Comparison of ENCODE assay signal across 8 cellular contexts in genomic region chr11:86245369-86246292, GRCh38. TPM values are rescaled to one million over a fixed set of nuclear protein-coding genes. Genes with fewer than 3 reads are reported as not detected.
DNase-seq lines count a peak whose midpoint lies in the region; ATAC-seq and TF ChIP-seq lines count a peak whose summit lies in the region.

No MANE protein-coding gene starts in this region.

- CTCF ChIA-PET in activated CD8-positive, alpha-beta memory T cell treated with anti-CD3 and anti-CD28 coated beads, Interleukin-2, amount 10 ng/mL, durations not matched to agents 7 days and 5 days (lab: Charles Lee) = interaction anchor here (0.8 to 2.8 kb wide), 4 partner anchors 42 to 562 kb away, joined by 3 to 10 read pairs (median 3); no protein-coding TSS in a partner anchor

- H3K27ac Mint-ChIP-seq in activated CD8-positive, alpha-beta memory T cell treated with anti-CD3 and anti-CD28 coated beads, Interleukin-2, amount 10 ng/mL, durations not matched to agents 7 days and 5 days = no peak overlapping the region

- H3K27me3 ChIP-seq in BE2C = peaks cover 19% of the 10 kb centered on the region

- DNase-seq in BE2C (peak; percentile 14), M059J (ENCODE audit: low read depth) (peak; percentile 14), germinal center (ENCODE audit: low spot score) (peak; percentile 22), retinal pigment epithelial cell (ENCODE audit: low read depth) (no peak), NCI-H1436 (lab: John Stamatoyannopoulos, UW) (no peak)
- DNase-seq in activated CD8-positive, alpha-beta memory T cell treated with anti-CD3 and anti-CD28 coated beads, Interleukin-2, amount 10 ng/mL, durations not matched to agents 7 days and 5 days = peak; percentile 54

- no peaks in the 10 kb centered on the region; the same call in none of the 2 replicates for H3K4me1 ChIP-seq in BE2C

- peaks cover 52% of the 10 kb centered on the region for H3K4me1 Mint-ChIP-seq in activated CD8-positive, alpha-beta memory T cell treated with anti-CD3 and anti-CD28 coated beads, Interleukin-2, amount 10 ng/mL, durations not matched to agents 7 days and 5 days

- no peaks in the 10 kb centered on the region for H3K9me3 ChIP-seq in BE2C

- peak overlapping the region; percentile 91 for H3K4me3 ChIP-seq in BE2C (ENCODE audit: low read depth, low read length)
- H3K4me3 ChIP-seq in retinal pigment epithelial cell (ENCODE audit: low read length) = peak overlapping the region; percentile 94

- TF ChIP-seq CTCF in BE2C (IDR thresholded peaks at IDR 0.05; ENCODE audit: low read depth, low read length) = no peak
- no peak for TF ChIP-seq CTCF in retinal pigment epithelial cell (conservative IDR thresholded peaks at IDR 0.05; ENCODE audit: low read depth, low read length)

- no peaks in the 10 kb centered on the region for H3K27me3 Mint-ChIP-seq in activated CD8-positive, alpha-beta memory T cell treated with anti-CD3 and anti-CD28 coated beads, Interleukin-2, amount 10 ng/mL, durations not matched to agents 7 days and 5 days

- H3K9me3 Mint-ChIP-seq in activated CD8-positive, alpha-beta memory T cell treated with anti-CD3 and anti-CD28 coated beads, Interleukin-2, amount 10 ng/mL, durations not matched to agents 7 days and 5 days (ENCODE audit: low read depth) = no peaks in the 10 kb centered on the region

- ATAC-seq in GM21390 (IDR thresholded peaks at IDR 0.05; ENCODE audit: unreplicated experiment) (peak; percentile 20), GM19397 (IDR thresholded peaks at IDR 0.05; ENCODE audit: unreplicated experiment) (no peak)
- peak; percentile 6 for ATAC-seq in activated CD8-positive, alpha-beta memory T cell treated with anti-CD3 and anti-CD28 coated beads, Interleukin-2, amount 10 ng/mL, durations not matched to agents 7 days and 5 days

- no peaks in the 10 kb centered on the region for H3K36me3 ChIP-seq in BE2C

- H3K36me3 Mint-ChIP-seq in activated CD8-positive, alpha-beta memory T cell treated with anti-CD3 and anti-CD28 coated beads, Interleukin-2, amount 10 ng/mL, durations not matched to agents 7 days and 5 days = peaks cover 8% of the 10 kb centered on the region

- no peak overlapping the region for H3K4me3 Mint-ChIP-seq in activated CD8-positive, alpha-beta memory T cell treated with anti-CD3 and anti-CD28 coated beads, Interleukin-2, amount 10 ng/mL, durations not matched to agents 7 days and 5 days

RNA-seq across cellular contexts. Expression of gene EED, which starts 1.1 kb away (rescaled TPM):
- 15.4 TPM for polyA plus RNA-seq in BE2C (2012; ENCODE audit: insufficient read depth, insufficient read length, low read depth)
- total RNA-seq in M059J (2014; rRNA removed; shearing (Covaris generic)) = 35.6 and 37.7 TPM in 2 replicates
- 100 to 1,000 TPM in 1 of 2 experiments, 10 to 100 TPM in 1; 50.1 to 102 TPM for total RNA-seq in activated CD8-positive, alpha-beta memory T cell treated with anti-CD3 and anti-CD28 coated beads, Interleukin-2, amount 10 ng/mL, durations not matched to agents 7 days and 5 days

RNA-seq across cellular contexts. Expression of gene HIKESHI, which starts 56.4 kb away (rescaled TPM):
- polyA plus RNA-seq in BE2C (2012; ENCODE audit: insufficient read depth, insufficient read length, low read depth) = 45.5 TPM
- 94.4 and 98.2 TPM in 2 replicates for total RNA-seq in M059J (2014; rRNA removed; shearing (Covaris generic))
- 10 to 100 TPM; 37.3 to 44.9 TPM for total RNA-seq in activated CD8-positive, alpha-beta memory T cell treated with anti-CD3 and anti-CD28 coated beads, Interleukin-2, amount 10 ng/mL, durations not matched to agents 7 days and 5 days

Comparison
In these comparisons a context has a peak if more than half of its experiments do, and no peak if none do; other contexts are left out.
1. DNase-seq: peak in BE2C (single experiment), M059J (single experiment), activated CD8-positive, alpha-beta memory T cell treated with anti-CD3 and anti-CD28 coated beads, Interleukin-2, amount 10 ng/mL, durations not matched to agents 7 days and 5 days (single experiment) and germinal center (single experiment); none in retinal pigment epithelial cell (single experiment) and NCI-H1436 (single experiment).